Comparison of ENCODE assay signal across 25 cellular contexts in genomic region chr2:18526429-18526828, GRCh38.
"Had no signal": no experiment of that assay in that cellular context is flagged by ENCODE, and none has a peak within 500 bp of the region (broad histone marks: within the 10 kb centered on the region; RNA-seq: fewer than 3 reads in every experiment).

No MANE protein-coding gene starts in this region.

- H2AFZ ChIP-seq: hepatocyte had no signal

- H3K27ac Mint-ChIP-seq: activated CD4-positive, alpha-beta memory T cell treated with anti-CD3 and anti-CD28 coated beads for 36 hours; activated naive CD4-positive, alpha-beta T cell treated with anti-CD3 and anti-CD28 coated beads, Interleukin-2, amount 10 ng/mL, durations not matched to agents 7 days and 5 days; activated naive CD8-positive, alpha-beta T cell treated with anti-CD3 and anti-CD28 coated beads, Interleukin-2, amount 10 ng/mL, durations not matched to agents 7 days and 5 days; endodermal cell; natural killer cell had no signal

- H3K27ac ChIP-seq: brain microvascular endothelial cell, hepatocyte, right lobe of liver, skin epidermis, testis, transverse colon, VCaP had no signal

- H3K36me3 ChIP-seq: brain microvascular endothelial cell, right lobe of liver, transverse colon had no signal

- H3K4me2 ChIP-seq: hepatocyte had no signal

- DNase-seq: activated CD4-positive, alpha-beta memory T cell treated with anti-CD3 and anti-CD28 coated beads for 36 hours; activated CD4-positive, alpha-beta T cell treated with anti-CD3 and anti-CD28 coated beads for 48 hours; activated CD8-positive, alpha-beta memory T cell treated with anti-CD3 and anti-CD28 coated beads, Interleukin-2, amount 50 U/mL, for 4 hours; activated gamma-delta T cell; activated naive CD4-positive, alpha-beta T cell treated with anti-CD3 and anti-CD28 coated beads, Interleukin-2, amount 10 ng/mL, durations not matched to agents 7 days and 5 days; activated naive CD8-positive, alpha-beta T cell treated with anti-CD3 and anti-CD28 coated beads, Interleukin-2, amount 10 ng/mL, durations not matched to agents 7 days and 5 days; activated T-cell treated with anti-CD3 and anti-CD28 coated beads, Interleukin-2, amount 50 U/mL, for 1 hour; brain microvascular endothelial cell; central memory CD4-positive, alpha-beta T cell; endodermal cell; islet precursor cell; natural killer cell; posterior cingulate gyrus; right lobe of liver; stimulated activated CD4-positive, alpha-beta T cell treated with anti-CD3 and anti-CD28 coated beads, Interleukin-12 subunit alpha, Interleukin-12 subunit beta, amount 100 ng/mL, for 4 hours; stimulated activated CD4-positive, alpha-beta T cell treated with anti-CD3 and anti-CD28 coated beads, Interleukin-4, amount 100 ng/mL, for 1 hour; stimulated activated naive CD8-positive, alpha-beta T cell treated with anti-CD3 and anti-CD28 coated beads, Interleukin-15, Interleukin-2, amounts not matched to agents 100 U/mL and 50 U/mL, for 24 hours; T-helper 1 cell; testis; transverse colon had no signal

- H3K9me3 ChIP-seq: right lobe of liver, testis, transverse colon had no signal

- H3K27me3 ChIP-seq: brain microvascular endothelial cell, hepatocyte, right lobe of liver, testis, transverse colon had no signal

- H3K9me3 Mint-ChIP-seq: activated CD4-positive, alpha-beta memory T cell treated with anti-CD3 and anti-CD28 coated beads for 36 hours; activated naive CD4-positive, alpha-beta T cell treated with anti-CD3 and anti-CD28 coated beads, Interleukin-2, amount 10 ng/mL, durations not matched to agents 7 days and 5 days; activated naive CD8-positive, alpha-beta T cell treated with anti-CD3 and anti-CD28 coated beads, Interleukin-2, amount 10 ng/mL, durations not matched to agents 7 days and 5 days; endodermal cell; natural killer cell had no signal

- H3K4me3 Mint-ChIP-seq: activated CD4-positive, alpha-beta memory T cell treated with anti-CD3 and anti-CD28 coated beads for 36 hours; activated naive CD4-positive, alpha-beta T cell treated with anti-CD3 and anti-CD28 coated beads, Interleukin-2, amount 10 ng/mL, durations not matched to agents 7 days and 5 days; activated naive CD8-positive, alpha-beta T cell treated with anti-CD3 and anti-CD28 coated beads, Interleukin-2, amount 10 ng/mL, durations not matched to agents 7 days and 5 days; endodermal cell; natural killer cell had no signal

- H3K36me3 Mint-ChIP-seq: activated CD4-positive, alpha-beta memory T cell treated with anti-CD3 and anti-CD28 coated beads for 36 hours; activated naive CD4-positive, alpha-beta T cell treated with anti-CD3 and anti-CD28 coated beads, Interleukin-2, amount 10 ng/mL, durations not matched to agents 7 days and 5 days; activated naive CD8-positive, alpha-beta T cell treated with anti-CD3 and anti-CD28 coated beads, Interleukin-2, amount 10 ng/mL, durations not matched to agents 7 days and 5 days; natural killer cell had no signal

- H3K4me3 ChIP-seq: hepatocyte, right lobe of liver, skin epidermis, testis, transverse colon had no signal

- ATAC-seq: activated CD4-positive, CD25-positive, alpha-beta regulatory T cell treated with anti-CD3 and anti-CD28 coated beads, Interleukin-2, amount 50 U/mL, for 24 hours; esophagus mucosa; natural killer cell; right lobe of liver; stimulated activated naive CD8-positive, alpha-beta T cell treated with anti-CD3 and anti-CD28 coated beads, Interleukin-15, Interleukin-2, amounts not matched to agents 100 U/mL and 50 U/mL, for 24 hours had no signal

- H3K27me3 Mint-ChIP-seq: activated CD4-positive, alpha-beta memory T cell treated with anti-CD3 and anti-CD28 coated beads for 36 hours; activated naive CD8-positive, alpha-beta T cell treated with anti-CD3 and anti-CD28 coated beads, Interleukin-2, amount 10 ng/mL, durations not matched to agents 7 days and 5 days had no signal

- H3K79me2 ChIP-seq: hepatocyte had no signal

- H3K4me1 Mint-ChIP-seq: activated naive CD4-positive, alpha-beta T cell treated with anti-CD3 and anti-CD28 coated beads, Interleukin-2, amount 10 ng/mL, durations not matched to agents 7 days and 5 days; activated naive CD8-positive, alpha-beta T cell treated with anti-CD3 and anti-CD28 coated beads, Interleukin-2, amount 10 ng/mL, durations not matched to agents 7 days and 5 days; natural killer cell had no signal

- H3K4me1 ChIP-seq: right lobe of liver, testis, transverse colon had no signal
